In genomic region chr6:20056350-20056992, GRCh38 we compare ENCODE assay signal across 8 cellular contexts.
DNase-seq lines count a peak whose midpoint lies in the region; ATAC-seq and TF ChIP-seq lines count a peak whose summit lies in the region.

No MANE protein-coding gene starts in this region.

- H3K36me3 ChIP-seq in adipocyte (ENCODE audit: control insufficient read depth, insufficient read depth, low read length, severe bottlenecking) (no peaks in the 10 kb centered on the region), tibial artery (no peaks in the 10 kb centered on the region)

- TF ChIP-seq CTCF in tibial artery (IDR thresholded peaks at IDR 0.05), result peak; percentile 49 to 58

- ATAC-seq in HG02759 (IDR thresholded peaks at IDR 0.05; ENCODE audit: unreplicated experiment), result peak; percentile 61

- no peaks in the 10 kb centered on the region for H3K4me1 Mint-ChIP-seq in activated CD4-positive, alpha-beta T cell treated with anti-CD3 and anti-CD28 coated beads, Interleukin-2, amount 10 ng/mL, durations not matched to agents 24 days and 14 days

- H3K9me3 ChIP-seq in adipocyte (ENCODE audit: control insufficient read depth, low read length) (peaks cover 6% of the 10 kb centered on the region), tibial artery (no peaks in the 10 kb centered on the region)

- H3K27ac ChIP-seq in tibial artery, result no peak overlapping the region

- no peaks in the 10 kb centered on the region for H3K9me3 Mint-ChIP-seq in activated CD4-positive, alpha-beta T cell treated with anti-CD3 and anti-CD28 coated beads, Interleukin-2, amount 10 ng/mL, durations not matched to agents 24 days and 14 days

- H3K4me1 ChIP-seq in adipocyte (ENCODE audit: control insufficient read depth, insufficient read depth, low read length), result peaks cover 5% of the 10 kb centered on the region
- no peaks in the 10 kb centered on the region for H3K4me1 ChIP-seq in tibial artery

- H3K4me3 Mint-ChIP-seq in activated CD4-positive, alpha-beta T cell treated with anti-CD3 and anti-CD28 coated beads, Interleukin-2, amount 10 ng/mL, durations not matched to agents 24 days and 14 days, result no peak overlapping the region

- H3K27me3 ChIP-seq in adipocyte (replicated peaks; ENCODE audit: control insufficient read depth, insufficient read depth, low read length) (no peaks in the 10 kb centered on the region), tibial artery (no peaks in the 10 kb centered on the region)

- no peaks in the 10 kb centered on the region for H3K27me3 Mint-ChIP-seq in activated CD4-positive, alpha-beta T cell treated with anti-CD3 and anti-CD28 coated beads, Interleukin-2, amount 10 ng/mL, durations not matched to agents 24 days and 14 days

- H3K4me3 ChIP-seq in adipocyte (ENCODE audit: low read length) (no peak overlapping the region), tibial artery (no peak overlapping the region)

- intact Hi-C loops in tibial artery (cut with DNase I; ENCODE audit: low total_unique reads), result loop anchor here (2.0 to 10.0 kb wide), 2 partner anchors 1308 to 1462 kb away; no protein-coding TSS in a partner anchor
- intact Hi-C loops in activated CD4-positive, alpha-beta T cell treated with anti-CD3 and anti-CD28 coated beads, Interleukin-2, amount 10 ng/mL, durations not matched to agents 24 days and 14 days (cut with micrococcal nuclease), result no loop called here

- peak overlapping the region; percentile 60 for H3K9ac ChIP-seq in adipocyte (ENCODE audit: low read length)

- no peaks in the 10 kb centered on the region for H3K36me3 Mint-ChIP-seq in activated CD4-positive, alpha-beta T cell treated with anti-CD3 and anti-CD28 coated beads, Interleukin-2, amount 10 ng/mL, durations not matched to agents 24 days and 14 days (ENCODE audit: low read depth)

- H3K27ac Mint-ChIP-seq in activated CD4-positive, alpha-beta T cell treated with anti-CD3 and anti-CD28 coated beads, Interleukin-2, amount 10 ng/mL, durations not matched to agents 24 days and 14 days, result no peak overlapping the region

- DNase-seq in GM04503 (ENCODE audit: low read depth) (peak; percentile 9), NCI-H2029 (lab: John Stamatoyannopoulos, UW) (peak; percentile 79), adipocyte (ENCODE audit: low read depth) (peak; percentile 86), iPS-NIHi11 (ENCODE audit: low spot score) (peak; percentile 45), tibial artery (no peak), NCI-H1048 (lab: John Stamatoyannopoulos, UW) (no peak)
- no peak for DNase-seq in activated CD4-positive, alpha-beta T cell treated with anti-CD3 and anti-CD28 coated beads, Interleukin-2, amount 10 ng/mL, durations not matched to agents 24 days and 14 days

Comparison
In these comparisons a context has a peak if more than half of its experiments do, and no peak if none do; other contexts are left out.
1. DNase-seq: peak in GM04503 (single experiment), NCI-H2029 (single experiment), adipocyte (single experiment) and iPS-NIHi11 (single experiment); none in tibial artery (0 of 2), activated CD4-positive, alpha-beta T cell treated with anti-CD3 and anti-CD28 coated beads, Interleukin-2, amount 10 ng/mL, durations not matched to agents 24 days and 14 days (single experiment) and NCI-H1048 (single experiment).